In genomic region chr16:55901756-55902155, GRCh38 we compare ENCODE assay signal across 23 cellular contexts. TPM values are rescaled to one million over a fixed set of nuclear protein-coding genes. Genes with fewer than 3 reads are reported as not detected.
DNase-seq lines count a peak whose midpoint lies in the region; ATAC-seq and TF ChIP-seq lines count a peak whose summit lies in the region.
"Had no signal": no experiment of that assay in that cellular context is flagged by ENCODE, and none has a peak within 500 bp of the region (broad histone marks: within the 10 kb centered on the region; RNA-seq: fewer than 3 reads in every experiment).

No MANE protein-coding gene starts in this region.

- H3K36me3 Mint-ChIP-seq in osteocyte (ENCODE audit: unreplicated experiment) = no peaks in the 10 kb centered on the region
- H3K36me3 Mint-ChIP-seq: CD4-positive, CD25-positive, alpha-beta regulatory T cell; CD8-positive, alpha-beta memory T cell had no signal

- no peaks in the 10 kb centered on the region for H3K27me3 Mint-ChIP-seq in osteocyte (ENCODE audit: unreplicated experiment)

- H3K4me1 Mint-ChIP-seq in osteocyte (ENCODE audit: unreplicated experiment) = no peaks in the 10 kb centered on the region
- H3K4me1 Mint-ChIP-seq: B cell; CD4-positive, CD25-positive, alpha-beta regulatory T cell; CD8-positive, alpha-beta memory T cell; IgD-negative memory B cell had no signal

- H3K9me3 ChIP-seq in esophagus muscularis mucosa = peaks cover 0 to 17% (median 7%) of the 10 kb centered on the region in 4 donors
- H3K9me3 ChIP-seq: HAP-1 had no signal

- H3K27me3 ChIP-seq in esophagus muscularis mucosa (peaks cover 0 to 10% (median 0%) of the 10 kb centered on the region in 4 donors), brain microvascular endothelial cell (replicated peaks) (no peaks in the 10 kb centered on the region)

- no peak overlapping the region for H3K27ac Mint-ChIP-seq in osteocyte (ENCODE audit: unreplicated experiment)
- H3K27ac Mint-ChIP-seq: B cell; CD4-positive, CD25-positive, alpha-beta regulatory T cell; CD8-positive, alpha-beta memory T cell; IgD-negative memory B cell had no signal

- TF ChIP-seq CTCF in esophagus muscularis mucosa (IDR thresholded peaks at IDR 0.05) (no peak), osteocyte (IDR thresholded peaks at IDR 0.05) (no peak), brain microvascular endothelial cell (IDR thresholded peaks at IDR 0.05; ENCODE audit: low read depth, low read length, missing control alignments) (no peak)

- in situ Hi-C loops in brain microvascular endothelial cell (cut with HindIII; ENCODE audit: low pct_ligation_motif_present, low sequenced_read_pairs) = no loop called here

- ATAC-seq in left ventricle myocardium superior = peak; percentile 45
- no peak for ATAC-seq in left cardiac atrium
- no peak for ATAC-seq in GM21786 (IDR thresholded peaks at IDR 0.05; ENCODE audit: unreplicated experiment)
- ATAC-seq: GM12878, HepG2 had no signal

- no peak overlapping the region for H3K27ac ChIP-seq in esophagus muscularis mucosa (replicated peaks in 1 of 4)
- no peak overlapping the region for H3K27ac ChIP-seq in brain microvascular endothelial cell

- no peak for TF ChIP-seq POLR2A in esophagus muscularis mucosa (IDR thresholded peaks at IDR 0.05; ENCODE audit: low read depth)

- no peak for DNase-seq in left ventricle myocardium superior
- no peak for DNase-seq in left cardiac atrium
- peak; percentile 50 for DNase-seq in esophagus muscularis mucosa (ENCODE audit: extremely low spot score)
- DNase-seq in osteocyte (ENCODE audit: extremely low spot score, unreplicated experiment) = peak; percentile 38
- no peak for DNase-seq in activated CD4-positive, alpha-beta T cell treated with anti-CD3 and anti-CD28 coated beads for 48 hours
- DNase-seq in brain microvascular endothelial cell = no peak
- DNase-seq: C1 segment of cervical spinal cord; CD4-positive, CD25-positive, alpha-beta regulatory T cell; CD8-positive, alpha-beta memory T cell; COR-L47; DMS 273 treated with DMSO at 0.1 percent for 48 hours; DMS53; DND-41; EL had no signal

- H3K9me3 Mint-ChIP-seq in osteocyte (ENCODE audit: unreplicated experiment) = peaks cover 24% of the 10 kb centered on the region

- TF ChIP-seq EP300 in esophagus muscularis mucosa (IDR thresholded peaks at IDR 0.05) = no peak

- WGBS in esophagus muscularis mucosa = 28% methylated on average over 4 of the region's 4 CpGs

- H3K36me3 ChIP-seq in esophagus muscularis mucosa (no peaks in the 10 kb centered on the region), brain microvascular endothelial cell (replicated peaks) (no peaks in the 10 kb centered on the region)
- H3K36me3 ChIP-seq: HAP-1 had no signal

- H3K4me3 ChIP-seq in esophagus muscularis mucosa (no peak overlapping the region), brain microvascular endothelial cell (ENCODE audit: low read depth, low read length) (no peak overlapping the region)
- H3K4me3 ChIP-seq: GM12878, HAP-1 had no signal

- intact Hi-C loops in left ventricle myocardium superior (cut with micrococcal nuclease) = no loop called here
- intact Hi-C loops in left cardiac atrium (cut with DNase I) = no loop called here
- intact Hi-C loops in esophagus muscularis mucosa (cut with DNase I) = no loop called here

- no peaks in the 10 kb centered on the region for H3K4me1 ChIP-seq in esophagus muscularis mucosa
- H3K4me1 ChIP-seq: HAP-1 had no signal

- H3K4me3 Mint-ChIP-seq in osteocyte (ENCODE audit: unreplicated experiment) = no peak overlapping the region
- H3K4me3 Mint-ChIP-seq: B cell; CD4-positive, CD25-positive, alpha-beta regulatory T cell; CD8-positive, alpha-beta memory T cell; IgD-negative memory B cell had no signal

RNA-seq across cellular contexts. Expression of gene CES5A, which starts 26.6 kb away (rescaled TPM):
- total RNA-seq in left ventricle myocardium superior = not detected
- under 1 TPM; 0.21 to 0.26 TPM for total RNA-seq in left cardiac atrium
- total RNA-seq in esophagus muscularis mucosa = not detected
- not detected in 2 replicates for total RNA-seq in osteocyte
- total RNA-seq: A172; B cell; CD4-positive, CD25-positive, alpha-beta regulatory T cell; CD8-positive, alpha-beta memory T cell; G401; GM12878; H1; HepG2 had no signal

Comparison
In these comparisons a context has a peak if more than half of its experiments do, and no peak if none do; other contexts are left out.
1. DNase-seq: peak in esophagus muscularis mucosa (single experiment) and osteocyte (single experiment); none in left ventricle myocardium superior (single experiment), left cardiac atrium (single experiment), activated CD4-positive, alpha-beta T cell treated with anti-CD3 and anti-CD28 coated beads for 48 hours (single experiment) and brain microvascular endothelial cell (single experiment).